1 cellular context compared by ENCODE assay signal in genomic region chr1:1307261-1307907, GRCh38.
TF ChIP-seq lines count a peak whose summit lies in the region.

No MANE protein-coding gene starts in this region.

TF ChIP-seq in K562, 482 proteins besides CTCF, POLR2A, EP300 and RAD21 (continued from another document and continues in another):
- TF ChIP-seq ZFX (CRISPR knock-in tag; IDR thresholded peaks at IDR 0.05) (peak; percentile 68; the same call in 1 of the 2 replicates), STAG1 (CRISPR knock-in tag; IDR thresholded peaks at IDR 0.05; ENCODE audit: borderline replicate concordance) (no peak), CCAR2 (IDR thresholded peaks at IDR 0.05; ENCODE audit: low read depth, low read length) (no peak), CUX1 (CRISPR knock-in tag; IDR thresholded peaks at IDR 0.05) (no peak), ZBTB5 (IDR thresholded peaks at IDR 0.05) (no peak), ZNF778 (CRISPR knock-in tag; IDR thresholded peaks at IDR 0.05) (no peak), BCL6 (CRISPR knock-in tag; IDR thresholded peaks at IDR 0.05) (no peak), ZNF253 (CRISPR knock-in tag; conservative IDR thresholded peaks at IDR 0.05) (no peak), IFI16 (CRISPR knock-in tag; IDR thresholded peaks at IDR 0.05) (no peak), RBM25 (IDR thresholded peaks at IDR 0.05; ENCODE audit: low read depth, low read length, severe bottlenecking) (no peak), NFYB (IDR thresholded peaks at IDR 0.05; ENCODE audit: extremely low read depth, insufficient read length) (no peak), MAFK (IDR thresholded peaks at IDR 0.05; ENCODE audit: low read length) (no peak), PHF8 (IDR thresholded peaks at IDR 0.05; ENCODE audit: borderline replicate concordance, low read length) (peak; percentile 79; the same call in 1 of the 2 replicates), HNRNPH1 (optimal IDR thresholded peaks at IDR 0.05; ENCODE audit: low read depth, low read length) (no peak), MEF2A (IDR thresholded peaks at IDR 0.05; ENCODE audit: control insufficient read depth, low read depth, low read length) (no peak), TEAD2 (tag; IDR thresholded peaks at IDR 0.05) (no peak), SAP30 (IDR thresholded peaks at IDR 0.05; ENCODE audit: borderline replicate concordance, insufficient read depth, low read depth, low read length, poor library complexity, severe bottlenecking) (peak; percentile 52), NCOA6 (IDR thresholded peaks at IDR 0.05) (no peak), ZNF668 (CRISPR knock-in tag; IDR thresholded peaks at IDR 0.05) (no peak; the same call in 1 of the 2 replicates), PCBP2 (IDR thresholded peaks at IDR 0.05; ENCODE audit: low read depth, low read length, poor library complexity, severe bottlenecking) (no peak), HDAC8 (tag; IDR thresholded peaks at IDR 0.05) (no peak), EGR1 (conservative IDR thresholded peaks at IDR 0.05) (peak; percentile 90), BRF2 (IDR thresholded peaks at IDR 0.05; ENCODE audit: borderline replicate concordance, insufficient read depth, insufficient read length) (no peak), E2F6 (IDR thresholded peaks at IDR 0.05; ENCODE audit: borderline replicate concordance in 1 of 2, extremely low read depth in 1 of 2, insufficient read depth in 1 of 2, insufficient read length in 1 of 2, low read depth in 1 of 2, low read length in 1 of 2, poor library complexity in 1 of 2, severe bottlenecking in 1 of 2) (peak; percentile 74 to 95), ILF3 (IDR thresholded peaks at IDR 0.05; ENCODE audit: borderline replicate concordance) (no peak), E2F8 (IDR thresholded peaks at IDR 0.05; ENCODE audit: low read depth, partially characterized antibody) (no peak), SNAPC5 (CRISPR knock-in tag; IDR thresholded peaks at IDR 0.05) (no peak), LEF1 (IDR thresholded peaks at IDR 0.05) (no peak), ZNF280A (IDR thresholded peaks at IDR 0.05; ENCODE audit: low read depth, partially characterized antibody) (no peak), HCFC1 (IDR thresholded peaks at IDR 0.05; ENCODE audit: low read depth, low read length) (no peak), MGA (IDR thresholded peaks at IDR 0.05) (no peak), TAF7 (tag; IDR thresholded peaks at IDR 0.05) (no peak), DNMT1 (IDR thresholded peaks at IDR 0.05) (no peak)
